ENCODE assay signal across 23 cellular contexts in the genomic region with DNA sequence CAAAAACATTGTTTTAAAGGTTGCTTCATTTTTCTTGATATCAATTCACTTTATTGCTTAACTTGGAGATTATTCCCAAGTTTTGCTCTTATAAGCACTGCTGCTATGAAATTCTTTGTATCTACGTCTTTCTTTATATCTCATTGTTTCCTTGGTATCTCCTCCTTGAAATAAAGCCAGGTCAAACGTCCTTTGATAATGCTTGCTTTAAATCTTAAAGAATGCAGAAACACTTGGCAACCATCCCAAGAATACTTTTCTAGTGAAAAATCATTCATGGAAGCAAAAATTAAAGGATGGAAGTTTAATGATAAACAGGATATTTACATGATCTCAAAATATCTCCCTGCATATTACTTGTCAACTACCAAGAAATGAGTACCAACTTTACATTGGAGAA.
A peak's percentile ranks its signal among the peaks of the same experiment; 100 is the strongest.
DNase-seq lines count a peak whose midpoint lies in the region; ATAC-seq, FAIRE-seq and TF ChIP-seq lines count a peak whose summit lies in the region.
"Had no signal": no experiment of that assay in that cellular context is flagged by ENCODE, and none has a peak within 500 bp of the region (broad histone marks: within the 10 kb centered on the region; RNA-seq: fewer than 3 reads in every experiment).

No MANE protein-coding gene starts in this region.

- peak; percentile 52 for FAIRE-seq in GM12891 (lab: Jason Lieb, UNC)

- H3K4me1 Mint-ChIP-seq in endothelial cell (ENCODE audit: unreplicated experiment): no peaks in the 10 kb centered on the region
- H3K4me1 Mint-ChIP-seq: B cell; CD8-positive, alpha-beta memory T cell; GM23338 had no signal

- H3K9me3 ChIP-seq in adipocyte (ENCODE audit: control insufficient read depth, low read length): peaks cover 5% of the 10 kb centered on the region
- H3K9me3 ChIP-seq: SJSA1 had no signal

- no peaks in the 10 kb centered on the region for H3K36me3 Mint-ChIP-seq in endothelial cell (ENCODE audit: low read depth, unreplicated experiment)
- H3K36me3 Mint-ChIP-seq: CD8-positive, alpha-beta memory T cell had no signal

- peaks cover 4% of the 10 kb centered on the region for H3K4me1 ChIP-seq in adipocyte (ENCODE audit: control insufficient read depth, insufficient read depth, low read length)
- H3K4me1 ChIP-seq: SJSA1 had no signal

- no peaks in the 10 kb centered on the region for H3K27me3 Mint-ChIP-seq in endothelial cell (ENCODE audit: unreplicated experiment)

- H3K9ac ChIP-seq in adipocyte (ENCODE audit: low read length): no peak overlapping the region

- no peaks in the 10 kb centered on the region for H3K36me3 ChIP-seq in adipocyte (ENCODE audit: control insufficient read depth, insufficient read depth, low read length, severe bottlenecking)
- H3K36me3 ChIP-seq: SJSA1 had no signal

- H3K4me3 ChIP-seq in adipocyte (ENCODE audit: low read length): no peak overlapping the region
- H3K4me3 ChIP-seq in fibroblast of pulmonary artery (replicated peaks; ENCODE audit: low read depth, low read length): no peak overlapping the region
- H3K4me3 ChIP-seq: GM23338, SJSA1 had no signal

- no peak for DNase-seq in GM12891 (ENCODE audit: insufficient read length, low spot score)
- peak; percentile 13 for DNase-seq in adipocyte (ENCODE audit: low read depth)
- peak; percentile 49 for DNase-seq in fibroblast of pulmonary artery (ENCODE audit: low read depth)
- no peak for DNase-seq in endothelial cell (ENCODE audit: low spot score)
- no peak for DNase-seq in superior temporal gyrus (ENCODE audit: extremely low spot score)
- DNase-seq: CD8-positive, alpha-beta memory T cell; DND-41; H9; IMR-90; KG1; MM.1S; NCI-H1048; NCI-H1417; NCI-H1694; NCI-H2029 treated with DMSO at 0.1 percent for 48 hours; NCI-H526 treated with DMSO at 0.1 percent for 48 hours; Right ventricle myocardium superior; RPMI8226 had no signal

- no peak overlapping the region for H3K4me3 Mint-ChIP-seq in endothelial cell (ENCODE audit: unreplicated experiment)
- H3K4me3 Mint-ChIP-seq: B cell; CD8-positive, alpha-beta memory T cell; GM23338; H9 had no signal

- H3K27ac Mint-ChIP-seq in endothelial cell (ENCODE audit: unreplicated experiment): no peak overlapping the region
- H3K27ac Mint-ChIP-seq: B cell; CD8-positive, alpha-beta memory T cell; GM23338; H9 had no signal

- H3K27me3 ChIP-seq in adipocyte (replicated peaks; ENCODE audit: control insufficient read depth, insufficient read depth, low read length): peaks cover 9% of the 10 kb centered on the region
- H3K27me3 ChIP-seq: SJSA1 had no signal

- no peaks in the 10 kb centered on the region for H3K9me3 Mint-ChIP-seq in endothelial cell (ENCODE audit: unreplicated experiment)
- H3K9me3 Mint-ChIP-seq: CD8-positive, alpha-beta memory T cell; GM23338; H9 had no signal

- TF ChIP-seq POLR2A in GM12891 (IDR thresholded peaks at IDR 0.05; ENCODE audit: low read depth, low read length): no peak

- ATAC-seq in GM19023 (IDR thresholded peaks at IDR 0.05; ENCODE audit: unreplicated experiment) (no peak), GM18519 (IDR thresholded peaks at IDR 0.05; ENCODE audit: low FRiP score, unreplicated experiment) (no peak)
- ATAC-seq: GM23338 had no signal

- TF ChIP-seq CTCF in fibroblast of pulmonary artery (IDR thresholded peaks at IDR 0.05; ENCODE audit: low read length, missing control alignments) (no peak), endothelial cell (IDR thresholded peaks at IDR 0.05; ENCODE audit: unreplicated experiment) (no peak)

TF ChIP-seq in GM12891, 5 proteins besides CTCF, POLR2A, EP300 and RAD21:
- TF ChIP-seq SPI1 (IDR thresholded peaks at IDR 0.05; ENCODE audit: low read depth, low read length) (no peak), POLR2AphosphoS5 (IDR thresholded peaks at IDR 0.05; ENCODE audit: low read depth, low read length) (no peak), TAF1 (IDR thresholded peaks at IDR 0.05; ENCODE audit: low read depth, low read length) (no peak), POU2F2 (IDR thresholded peaks at IDR 0.05; ENCODE audit: low read depth, low read length) (no peak), PAX5 (IDR thresholded peaks at IDR 0.05; ENCODE audit: insufficient read depth, low read length, severe bottlenecking) (no peak)

Comparison
In these comparisons a context has a peak if more than half of its experiments do, and no peak if none do; other contexts are left out.
1. DNase-seq: peak in adipocyte (single experiment) and fibroblast of pulmonary artery (single experiment); none in GM12891 (single experiment), endothelial cell (single experiment) and superior temporal gyrus (single experiment).